Comparison of ENCODE assay signal across 1 cellular context in genomic region chr19:36245210-36246005, GRCh38.
TF ChIP-seq lines count a peak whose summit lies in the region.

No MANE protein-coding gene starts in this region.

TF ChIP-seq in H1, 55 proteins besides CTCF, POLR2A, EP300 and RAD21:
- no peak for TF ChIP-seq ATF3 (IDR thresholded peaks at IDR 0.05; ENCODE audit: insufficient read depth, low read depth, low read length)
- TF ChIP-seq RXRA (IDR thresholded peaks at IDR 0.05; ENCODE audit: insufficient read depth, low read depth, low read length): no peak
- TF ChIP-seq RNF2 (IDR thresholded peaks at IDR 0.05; ENCODE audit: borderline replicate concordance, low read depth, low read length, missing control alignments, poor library complexity, severe bottlenecking): no peak
- no peak for TF ChIP-seq MAFK (IDR thresholded peaks at IDR 0.05; ENCODE audit: low read depth, low read length)
- TF ChIP-seq POU5F1 (IDR thresholded peaks at IDR 0.05; ENCODE audit: low read depth, low read length): no peak
- no peak for TF ChIP-seq SAP30 (IDR thresholded peaks at IDR 0.05; ENCODE audit: insufficient read depth, insufficient replicate concordance, low read length)
- no peak for TF ChIP-seq BACH1 (IDR thresholded peaks at IDR 0.05; ENCODE audit: low read length)
- 0 out of 2 replicates have a peak, but pooled peaks have one; percentile 33 for TF ChIP-seq GABPA (IDR thresholded peaks at IDR 0.05; ENCODE audit: borderline replicate concordance, insufficient read depth, low read length)
- TF ChIP-seq NRF1 (IDR thresholded peaks at IDR 0.05; ENCODE audit: low read depth, low read length): no peak
- TF ChIP-seq E2F6 (IDR thresholded peaks at IDR 0.05): peak; percentile 95
- peak; percentile 62; the same call in 1 of the 2 replicates for TF ChIP-seq TAF1 (IDR thresholded peaks at IDR 0.05; ENCODE audit: low read depth, low read length)
- no peak for TF ChIP-seq CTBP2 (IDR thresholded peaks at IDR 0.05; ENCODE audit: borderline replicate concordance, insufficient read depth, insufficient read length, low read length)
- no peak for TF ChIP-seq BRCA1 (IDR thresholded peaks at IDR 0.05; ENCODE audit: low read depth, low read length)
- peak; percentile 47; the same call in 1 of the 2 replicates for TF ChIP-seq TBP (IDR thresholded peaks at IDR 0.05; ENCODE audit: low read depth, low read length)
- no peak for TF ChIP-seq HDAC6 (IDR thresholded peaks at IDR 0.05; ENCODE audit: low read depth, low read length)
- no peak for TF ChIP-seq FOSL1 (IDR thresholded peaks at IDR 0.05; ENCODE audit: insufficient read depth, low read depth, low read length)
- no peak for TF ChIP-seq YY1 (IDR thresholded peaks at IDR 0.05; ENCODE audit: low read depth, low read length)
- TF ChIP-seq SP2 (IDR thresholded peaks at IDR 0.05; ENCODE audit: low read length): no peak
- 0 out of 2 replicates have a peak, but pooled peaks have one; percentile 55 for TF ChIP-seq TCF12 (IDR thresholded peaks at IDR 0.05; ENCODE audit: low read depth, low read length)
- TF ChIP-seq HDAC2 (IDR thresholded peaks at IDR 0.05; ENCODE audit: borderline replicate concordance in 1 of 2, low read depth in 2 of 2, low read length in 2 of 2): peak in 1 of 2 experiments; percentile 34; a peak in 1 of 4 replicates
- no peak; the same call in 1 of the 2 replicates for TF ChIP-seq KDM1A (IDR thresholded peaks at IDR 0.05; ENCODE audit: borderline replicate concordance, low read length)
- TF ChIP-seq TAF7 (optimal IDR thresholded peaks at IDR 0.05; ENCODE audit: borderline replicate concordance, low read depth, low read length): no peak
- TF ChIP-seq JUND (IDR thresholded peaks at IDR 0.05; ENCODE audit: low read length): no peak
- TF ChIP-seq KDM4A (IDR thresholded peaks at IDR 0.05; ENCODE audit: low read depth, low read length, severe bottlenecking): peak; percentile 93
- no peak for TF ChIP-seq CBX8 (IDR thresholded peaks at IDR 0.05; ENCODE audit: borderline replicate concordance, low read depth, low read length)
- TF ChIP-seq PHF8 (conservative IDR thresholded peaks at IDR 0.05; ENCODE audit: low read depth, low read length): peak; percentile 47; the same call in 1 of the 2 replicates
- TF ChIP-seq TEAD4 (IDR thresholded peaks at IDR 0.05; ENCODE audit: low read depth, low read length): no peak
- no peak for TF ChIP-seq CHD1 (IDR thresholded peaks at IDR 0.05; ENCODE audit: low read depth, low read length)
- TF ChIP-seq EZH2 (IDR thresholded peaks at IDR 0.05; ENCODE audit: low read depth, low read length, severe bottlenecking): no peak
- TF ChIP-seq SP1 (IDR thresholded peaks at IDR 0.05; ENCODE audit: low read depth, low read length): no peak
- TF ChIP-seq CEBPB (IDR thresholded peaks at IDR 0.05; ENCODE audit: low read depth, low read length): no peak
- no peak; the same call in 1 of the 2 replicates for TF ChIP-seq CHD2 (IDR thresholded peaks at IDR 0.05; ENCODE audit: low read length)
- TF ChIP-seq SP4 (IDR thresholded peaks at IDR 0.05; ENCODE audit: low read length): no peak
- peak; percentile 71 to 74; a peak in 1 of 4 replicates for TF ChIP-seq SIN3A (conservative IDR thresholded peaks at IDR 0.05 in 1 of 2, IDR thresholded peaks at IDR 0.05 in 1 of 2; ENCODE audit: low read depth in 1 of 2, low read length in 2 of 2)
- no peak for TF ChIP-seq JUN (IDR thresholded peaks at IDR 0.05; ENCODE audit: low read depth, low read length)
- no peak for TF ChIP-seq EGR1 (IDR thresholded peaks at IDR 0.05; ENCODE audit: borderline replicate concordance, low read depth, low read length)
- TF ChIP-seq POLR2AphosphoS5 (IDR thresholded peaks at IDR 0.05; ENCODE audit: low read depth, low read length): no peak
- no peak for TF ChIP-seq CHD7 (IDR thresholded peaks at IDR 0.05; ENCODE audit: insufficient replicate concordance, low read length)
- TF ChIP-seq ZNF274 (IDR thresholded peaks at IDR 0.05; ENCODE audit: borderline replicate concordance, extremely low read depth, low read length): no peak
- TF ChIP-seq CBX5 (IDR thresholded peaks at IDR 0.05; ENCODE audit: low read depth, low read length): no peak
- TF ChIP-seq MAX (IDR thresholded peaks at IDR 0.05): peak; percentile 97
- no peak for TF ChIP-seq KDM5A (IDR thresholded peaks at IDR 0.05; ENCODE audit: low read length)
- TF ChIP-seq GTF2F1 (IDR thresholded peaks at IDR 0.05; ENCODE audit: borderline replicate concordance, low read depth, low read length): no peak
- TF ChIP-seq NANOG (IDR thresholded peaks at IDR 0.05; ENCODE audit: insufficient read depth, low read depth, low read length, poor library complexity, severe bottlenecking): no peak
- TF ChIP-seq RBBP5 (IDR thresholded peaks at IDR 0.05; ENCODE audit: borderline replicate concordance, low read depth, low read length): peak; percentile 79; the same call in 1 of the 2 replicates
- TF ChIP-seq SIRT6 (IDR thresholded peaks at IDR 0.05; ENCODE audit: low read length): no peak
- no peak for TF ChIP-seq BCL11A (IDR thresholded peaks at IDR 0.05; ENCODE audit: low read depth in 2 of 2, low read length in 2 of 2)
- peak; percentile 59 for TF ChIP-seq ASH2L (IDR thresholded peaks at IDR 0.05; ENCODE audit: low read length)
- no peak for TF ChIP-seq CREB1 (IDR thresholded peaks at IDR 0.05)
- TF ChIP-seq SIX5 (IDR thresholded peaks at IDR 0.05; ENCODE audit: low read depth, low read length): peak; percentile 66
- no peak for TF ChIP-seq RFX5 (IDR thresholded peaks at IDR 0.05; ENCODE audit: borderline replicate concordance, low read depth, low read length)
- TF ChIP-seq USF2 (IDR thresholded peaks at IDR 0.05; ENCODE audit: low read length): no peak
- TF ChIP-seq ATF2 (IDR thresholded peaks at IDR 0.05; ENCODE audit: low read length): no peak
- TF ChIP-seq SUZ12 (IDR thresholded peaks at IDR 0.05; ENCODE audit: low read length): no peak
- TF ChIP-seq SRF (IDR thresholded peaks at IDR 0.05; ENCODE audit: low read depth, low read length): no peak
